18 cellular contexts compared by ENCODE assay signal in the genomic region with DNA sequence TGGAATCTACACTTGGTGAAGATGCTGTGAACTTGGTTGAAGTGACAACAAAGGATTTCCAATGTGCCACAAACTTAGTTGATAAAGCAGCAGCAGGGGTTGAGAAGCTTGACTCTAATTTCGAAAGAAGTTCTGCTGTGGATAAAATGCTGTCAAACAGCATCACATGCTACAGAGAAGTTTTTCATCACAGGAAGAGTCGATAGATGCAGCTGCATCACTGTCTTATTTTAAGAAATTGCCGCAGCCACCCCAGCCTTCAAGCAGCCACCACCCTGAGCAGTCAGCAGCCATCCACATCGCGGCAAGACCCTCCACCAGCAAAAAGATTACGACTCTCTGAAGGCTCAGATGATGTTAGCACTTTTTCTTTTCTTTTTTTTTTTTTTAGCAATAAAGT.
"Had no signal": no experiment of that assay in that cellular context is flagged by ENCODE, and none has a peak within 500 bp of the region (broad histone marks: within the 10 kb centered on the region; RNA-seq: fewer than 3 reads in every experiment).

No MANE protein-coding gene starts in this region.

- H3K36me3 ChIP-seq: gastrocnemius medialis, heart left ventricle, right atrium auricular region had no signal

- H3K27ac ChIP-seq: gastrocnemius medialis, heart left ventricle, right atrium auricular region had no signal

- H3K4me3 Mint-ChIP-seq: dendritic cell treated with granulocyte-macrophage colony-stimulating factor and Interleukin-4, amounts not matched to agents 40 ng/mL and 50 ng/mL, for 4 days; endodermal cell had no signal

- H3K27me3 Mint-ChIP-seq: dendritic cell treated with granulocyte-macrophage colony-stimulating factor and Interleukin-4, amounts not matched to agents 40 ng/mL and 50 ng/mL, for 4 days had no signal

- H3K4me3 ChIP-seq: gastrocnemius medialis, heart left ventricle, lung, mucosa of descending colon, right atrium auricular region had no signal

- H3K9me3 ChIP-seq: gastrocnemius medialis, heart left ventricle, mucosa of descending colon, right atrium auricular region had no signal

- ATAC-seq: gastrocnemius medialis; heart left ventricle; naive thymus-derived CD4-positive, alpha-beta T cell had no signal

- H3K9me3 Mint-ChIP-seq: dendritic cell treated with granulocyte-macrophage colony-stimulating factor and Interleukin-4, amounts not matched to agents 40 ng/mL and 50 ng/mL, for 4 days; endodermal cell had no signal

- DNase-seq: activated CD8-positive, alpha-beta memory T cell treated with anti-CD3 and anti-CD28 coated beads for 24 hours; activated naive CD4-positive, alpha-beta T cell treated with Interleukin-2 at 50 U/mL for 16 hours; anterior cingulate cortex; cerebellar nuclear complex; endodermal cell; gastrocnemius medialis; heart left ventricle; left colon; mucosa of descending colon; occipital lobe; stimulated activated CD4-positive, alpha-beta T cell treated with anti-CD3 and anti-CD28 coated beads, Interleukin-2, amount 100 ng/mL, for 48 hours; stimulated activated naive CD4-positive, alpha-beta T cell treated with Interleukin-2 at 50 U/mL for 16 hours; T-helper 9 cell; trophoblast cell had no signal

- H3K27ac Mint-ChIP-seq: dendritic cell treated with granulocyte-macrophage colony-stimulating factor and Interleukin-4, amounts not matched to agents 40 ng/mL and 50 ng/mL, for 4 days; endodermal cell; naive thymus-derived CD4-positive, alpha-beta T cell had no signal

- H3K27me3 ChIP-seq: gastrocnemius medialis, heart left ventricle, right atrium auricular region had no signal
